In genomic region chr2:79159030-79159429, GRCh38 we compare ENCODE assay signal across 33 cellular contexts. TPM values are rescaled to one million over a fixed set of nuclear protein-coding genes. Genes with fewer than 3 reads are reported as not detected.
"Had no signal": no experiment of that assay in that cellular context is flagged by ENCODE, and none has a peak within 500 bp of the region (broad histone marks: within the 10 kb centered on the region; RNA-seq: fewer than 3 reads in every experiment).

No MANE protein-coding gene starts in this region.

- ATAC-seq: activated CD8-positive, alpha-beta T cell treated with anti-CD3 and anti-CD28 coated beads for 36 hours; activated naive CD8-positive, alpha-beta T cell treated with anti-CD3 and anti-CD28 coated beads, Interleukin-2, amount 50 U/mL, for 24 hours; T-cell; T-helper 17 cell had no signal

- H3K4me3 ChIP-seq: ascending aorta, cardiac muscle cell had no signal

- H3K9me3 ChIP-seq: ascending aorta had no signal

- DNase-seq: activated B cell treated with CpG ODN at 0.5 μM for 24 hours; activated CD4-positive, alpha-beta memory T cell treated with anti-CD3 and anti-CD28 coated beads for 36 hours; activated CD4-positive, alpha-beta T cell treated with anti-CD3 and anti-CD28 coated beads for 4 hours; activated CD4-positive, alpha-beta T cell treated with anti-CD3 and anti-CD28 coated beads, Interleukin-2, amount 10 ng/mL, durations not matched to agents 24 days and 14 days; activated CD4-positive, alpha-beta T cell treated with anti-CD3 and anti-CD28 coated beads, Interleukin-2, amount 50 U/mL, for 1 hour; activated CD4-positive, alpha-beta T cell treated with anti-CD3 and anti-CD28 coated beads, Interleukin-2, amount 50 U/mL, for 4 hours; activated CD4-positive, CD25-positive, alpha-beta regulatory T cell treated with anti-CD3 and anti-CD28 coated beads, Interleukin-2, amount 50 U/mL, for 72 hours; activated CD8-positive, alpha-beta memory T cell treated with anti-CD3 and anti-CD28 coated beads, Interleukin-2, amount 50 U/mL, for 48 hours; activated CD8-positive, alpha-beta T cell treated with anti-CD3 and anti-CD28 coated beads for 36 hours; activated effector memory CD4-positive, alpha-beta T cell treated with Interleukin-2 at 50 U/mL for 16 hours; activated gamma-delta T cell; activated naive CD4-positive, alpha-beta T cell treated with anti-CD3 and anti-CD28 coated beads, Interleukin-2, amount 10 ng/mL, durations not matched to agents 7 days and 5 days; activated naive CD4-positive, alpha-beta T cell treated with Interleukin-2 at 50 U/mL for 16 hours; activated naive CD8-positive, alpha-beta T cell treated with anti-CD3 and anti-CD28 coated beads, Interleukin-2, amount 10 ng/mL, durations not matched to agents 7 days and 5 days; activated naive CD8-positive, alpha-beta T cell treated with anti-CD3 and anti-CD28 coated beads, Interleukin-2, amount 50 U/mL, for 24 hours; activated T-cell treated with anti-CD3 and anti-CD28 coated beads, Interleukin-2, amount 50 U/mL, for 24 hours; activated T-cell treated with anti-CD3 and anti-CD28 coated beads, Interleukin-2, amount 50 U/mL, for 48 hours; amygdala; anterior cingulate cortex; caudate nucleus; cerebellar nuclear complex; T-cell; T-helper 17 cell had no signal

- H3K36me3 ChIP-seq: ascending aorta, cardiac muscle cell had no signal

- H3K4me1 ChIP-seq: ascending aorta had no signal

- H3K27ac ChIP-seq: ascending aorta, cardiac muscle cell, VCaP had no signal

- H3K27me3 ChIP-seq: ascending aorta, cardiac muscle cell had no signal

- FAIRE-seq: bronchial epithelial cell, TTC549 had no signal

RNA-seq across cellular contexts. Expression of gene REG3A, which starts 0.5 kb away (rescaled TPM):
- total RNA-seq: activated B cell treated with CpG ODN at 0.5 μM for 24 hours; activated CD4-positive, alpha-beta memory T cell treated with anti-CD3 and anti-CD28 coated beads for 36 hours; activated CD4-positive, alpha-beta T cell treated with anti-CD3 and anti-CD28 coated beads, Interleukin-2, amount 10 ng/mL, durations not matched to agents 24 days and 14 days; activated CD8-positive, alpha-beta memory T cell treated with anti-CD3 and anti-CD28 coated beads for 36 hours; activated CD8-positive, alpha-beta T cell treated with anti-CD3 and anti-CD28 coated beads for 36 hours; activated naive CD8-positive, alpha-beta T cell treated with anti-CD3 and anti-CD28 coated beads, Interleukin-2, amount 10 ng/mL, durations not matched to agents 7 days and 5 days; activated T-helper 2 cell treated with anti-CD3 and anti-CD28 coated beads, Interferon-gamma antibody, Interleukin-2, Interleukin-4, amounts not matched to agents 10 μg/mL and 5 μg/mL and 100 μg/mL, durations not matched to agents 14 hours and 24 hours and 36 hours; ascending aorta; bronchial epithelial cell; chondrocyte; T-helper 1 cell treated with Interleukin-12 subunit alpha and Interleukin-12 subunit beta and Interleukin-4 antibody, amounts not matched to agents 30 ng/mL and 1 ng/mL, for 36 hours; T-helper 17 cell; T-helper 2 cell treated with Interferon-gamma antibody and Interleukin-4, amounts not matched to agents 100 ng/mL and 5 ng/mL, for 36 hours had no signal

RNA-seq across cellular contexts. Expression of gene REG1A, which starts 38.7 kb away (rescaled TPM):
- total RNA-seq: activated B cell treated with CpG ODN at 0.5 μM for 24 hours; activated CD4-positive, alpha-beta memory T cell treated with anti-CD3 and anti-CD28 coated beads for 36 hours; activated CD4-positive, alpha-beta T cell treated with anti-CD3 and anti-CD28 coated beads, Interleukin-2, amount 10 ng/mL, durations not matched to agents 24 days and 14 days; activated CD8-positive, alpha-beta memory T cell treated with anti-CD3 and anti-CD28 coated beads for 36 hours; activated CD8-positive, alpha-beta T cell treated with anti-CD3 and anti-CD28 coated beads for 36 hours; activated naive CD8-positive, alpha-beta T cell treated with anti-CD3 and anti-CD28 coated beads, Interleukin-2, amount 10 ng/mL, durations not matched to agents 7 days and 5 days; activated T-helper 2 cell treated with anti-CD3 and anti-CD28 coated beads, Interferon-gamma antibody, Interleukin-2, Interleukin-4, amounts not matched to agents 10 μg/mL and 5 μg/mL and 100 μg/mL, durations not matched to agents 14 hours and 24 hours and 36 hours; bronchial epithelial cell; cardiac muscle cell; chondrocyte; T-helper 1 cell treated with Interleukin-12 subunit alpha and Interleukin-12 subunit beta and Interleukin-4 antibody, amounts not matched to agents 30 ng/mL and 1 ng/mL, for 36 hours; T-helper 17 cell; T-helper 2 cell treated with Interferon-gamma antibody and Interleukin-4, amounts not matched to agents 100 ng/mL and 5 ng/mL, for 36 hours had no signal
